ENCODE assay signal across 15 cellular contexts in genomic region chr6:499617-500016, GRCh38.
A peak's percentile ranks its signal among the peaks of the same experiment; 100 is the strongest.
DNase-seq lines count a peak whose midpoint lies in the region; ATAC-seq and TF ChIP-seq lines count a peak whose summit lies in the region.
"Had no signal": no experiment of that assay in that cellular context is flagged by ENCODE, and none has a peak within 500 bp of the region (broad histone marks: within the 10 kb centered on the region; RNA-seq: fewer than 3 reads in every experiment).

No MANE protein-coding gene starts in this region.

- intact Hi-C loops in lower lobe of right lung (cut with DNase I), result no loop called here
- intact Hi-C loops in body of pancreas (cut with DNase I), result no loop called here

- H3K27ac ChIP-seq in lower lobe of right lung, result no peak overlapping the region
- no peak overlapping the region for H3K27ac ChIP-seq in body of pancreas
- H3K27ac ChIP-seq: gastroesophageal sphincter had no signal

- ATAC-seq in HG03066 (IDR thresholded peaks at IDR 0.05; ENCODE audit: low read depth, unreplicated experiment) (peak; percentile 47), lower lobe of right lung (no peak), body of pancreas (no peak), HG02938 (IDR thresholded peaks at IDR 0.05; ENCODE audit: unreplicated experiment) (no peak)
- peak; percentile 41 for ATAC-seq in stimulated activated naive CD8-positive, alpha-beta T cell treated with anti-CD3 and anti-CD28 coated beads, Interleukin-15, amount 100 ng/mL, for 72 hours
- ATAC-seq: gastroesophageal sphincter, K562 had no signal

- H3K27ac Mint-ChIP-seq in activated naive CD4-positive, alpha-beta T cell treated with anti-CD3 and anti-CD28 coated beads, Interleukin-2, amount 50 U/mL, for 24 hours, result peak overlapping the region; percentile 99
- peak overlapping the region; percentile 98 for H3K27ac Mint-ChIP-seq in stimulated activated naive CD8-positive, alpha-beta T cell treated with anti-CD3 and anti-CD28 coated beads, Interleukin-15, amount 100 ng/mL, for 72 hours

- H3K27me3 ChIP-seq in lower lobe of right lung (ENCODE audit: low read depth) (no peaks in the 10 kb centered on the region), body of pancreas (no peaks in the 10 kb centered on the region)
- H3K27me3 ChIP-seq: gastroesophageal sphincter had no signal

- peaks cover 4% of the 10 kb centered on the region for H3K9me3 Mint-ChIP-seq in activated naive CD4-positive, alpha-beta T cell treated with anti-CD3 and anti-CD28 coated beads, Interleukin-2, amount 50 U/mL, for 24 hours
- no peaks in the 10 kb centered on the region for H3K9me3 Mint-ChIP-seq in stimulated activated naive CD8-positive, alpha-beta T cell treated with anti-CD3 and anti-CD28 coated beads, Interleukin-15, amount 100 ng/mL, for 72 hours
- H3K9me3 Mint-ChIP-seq: neural crest cell had no signal

- 72 to 83% methylated on average over 3 of the region's 3 CpGs for WGBS in body of pancreas, 2 donors

- TF ChIP-seq CTCF in lower lobe of right lung (IDR thresholded peaks at IDR 0.05) (no peak), body of pancreas (IDR thresholded peaks at IDR 0.05) (no peak)

- H3K4me1 ChIP-seq in lower lobe of right lung (peaks cover 4% of the 10 kb centered on the region), body of pancreas (no peaks in the 10 kb centered on the region)
- H3K4me1 ChIP-seq: gastroesophageal sphincter had no signal

- H3K36me3 Mint-ChIP-seq in activated naive CD4-positive, alpha-beta T cell treated with anti-CD3 and anti-CD28 coated beads, Interleukin-2, amount 50 U/mL, for 24 hours, result peaks cover 24% of the 10 kb centered on the region

- H3K4me3 Mint-ChIP-seq in activated naive CD4-positive, alpha-beta T cell treated with anti-CD3 and anti-CD28 coated beads, Interleukin-2, amount 50 U/mL, for 24 hours, result peak overlapping the region; percentile 84
- H3K4me3 Mint-ChIP-seq in stimulated activated naive CD8-positive, alpha-beta T cell treated with anti-CD3 and anti-CD28 coated beads, Interleukin-15, amount 100 ng/mL, for 72 hours, result peak overlapping the region; percentile 83 to 89
- H3K4me3 Mint-ChIP-seq: neural crest cell had no signal

- H3K4me1 Mint-ChIP-seq in activated naive CD4-positive, alpha-beta T cell treated with anti-CD3 and anti-CD28 coated beads, Interleukin-2, amount 50 U/mL, for 24 hours, result peaks cover 85% of the 10 kb centered on the region
- peaks cover 88% of the 10 kb centered on the region for H3K4me1 Mint-ChIP-seq in stimulated activated naive CD8-positive, alpha-beta T cell treated with anti-CD3 and anti-CD28 coated beads, Interleukin-15, amount 100 ng/mL, for 72 hours
- H3K4me1 Mint-ChIP-seq: neural crest cell had no signal

- peak; percentile 44 for DNase-seq in stimulated activated CD4-positive, alpha-beta T cell treated with anti-CD3 and anti-CD28 coated beads, Interleukin-4, amount 100 ng/mL, for 1 hour
- DNase-seq in stimulated activated CD4-positive, alpha-beta T cell treated with anti-CD3 and anti-CD28 coated beads, Interleukin-12 subunit alpha, Interleukin-12 subunit beta, amount 100 ng/mL, for 4 hours, result no peak
- no peak for DNase-seq in stimulated activated naive CD8-positive, alpha-beta T cell treated with anti-CD3 and anti-CD28 coated beads, Interleukin-15, amount 100 ng/mL, for 72 hours
- no peak for DNase-seq in lower lobe of right lung
- no peak for DNase-seq in body of pancreas
- DNase-seq: aorta, kidney glomerular epithelial cell, NCI-H2029 had no signal

- no peaks in the 10 kb centered on the region for H3K27me3 Mint-ChIP-seq in activated naive CD4-positive, alpha-beta T cell treated with anti-CD3 and anti-CD28 coated beads, Interleukin-2, amount 50 U/mL, for 24 hours
- no peaks in the 10 kb centered on the region for H3K27me3 Mint-ChIP-seq in stimulated activated naive CD8-positive, alpha-beta T cell treated with anti-CD3 and anti-CD28 coated beads, Interleukin-15, amount 100 ng/mL, for 72 hours

- no peak for TF ChIP-seq POLR2A in body of pancreas (IDR thresholded peaks at IDR 0.05)

- H3K9me3 ChIP-seq in lower lobe of right lung, result no peaks in the 10 kb centered on the region
- no peaks in the 10 kb centered on the region for H3K9me3 ChIP-seq in body of pancreas
- H3K9me3 ChIP-seq: gastroesophageal sphincter had no signal

- H3K36me3 ChIP-seq in lower lobe of right lung, result peaks cover 42% of the 10 kb centered on the region
- peaks cover 0 to 5% of the 10 kb centered on the region in 2 donors for H3K36me3 ChIP-seq in body of pancreas (replicated peaks in 1 of 2; ENCODE audit: insufficient read depth in 1 of 2, low read depth in 2 of 2)

- no peak overlapping the region for H3K4me3 ChIP-seq in lower lobe of right lung
- H3K4me3 ChIP-seq in body of pancreas, result no peak overlapping the region
- H3K4me3 ChIP-seq: gastroesophageal sphincter, K562, skin epidermis had no signal

Comparison
In these comparisons a context has a peak if more than half of its experiments do, and no peak if none do; other contexts are left out.
1. ATAC-seq: peak in HG03066 (single experiment) and stimulated activated naive CD8-positive, alpha-beta T cell treated with anti-CD3 and anti-CD28 coated beads, Interleukin-15, amount 100 ng/mL, for 72 hours (single experiment); none in lower lobe of right lung (0 of 2), body of pancreas (single experiment) and HG02938 (single experiment).